In genomic region chr2:120673205-120673550, GRCh38 we compare ENCODE assay signal across 32 cellular contexts.
"Had no signal": no experiment of that assay in that cellular context is flagged by ENCODE, and none has a peak within 500 bp of the region (broad histone marks: within the 10 kb centered on the region; RNA-seq: fewer than 3 reads in every experiment).

No MANE protein-coding gene starts in this region.

- H3K36me3 ChIP-seq: adrenal gland, colonic mucosa, esophagus muscularis mucosa, gastrocnemius medialis had no signal

- H3K27ac Mint-ChIP-seq: activated CD4-positive, alpha-beta memory T cell treated with anti-CD3 and anti-CD28 coated beads for 36 hours; activated CD4-positive, alpha-beta T cell treated with anti-CD3 and anti-CD28 coated beads for 36 hours; activated CD4-positive, alpha-beta T cell treated with anti-CD3 and anti-CD28 coated beads, Interleukin-2, amount 10 ng/mL, durations not matched to agents 24 days and 14 days; activated CD8-positive, alpha-beta memory T cell treated with anti-CD3 and anti-CD28 coated beads, Interleukin-2, amount 10 ng/mL, durations not matched to agents 7 days and 5 days; activated CD8-positive, alpha-beta T cell treated with anti-CD3 and anti-CD28 coated beads, Interleukin-2, amount 10 ng/mL, durations not matched to agents 7 days and 5 days; activated naive CD4-positive, alpha-beta T cell treated with anti-CD3 and anti-CD28 coated beads for 36 hours; activated naive CD4-positive, alpha-beta T cell treated with anti-CD3 and anti-CD28 coated beads, Interleukin-2, amount 50 U/mL, for 24 hours; activated naive CD8-positive, alpha-beta T cell treated with anti-CD3 and anti-CD28 coated beads for 36 hours; activated naive CD8-positive, alpha-beta T cell treated with anti-CD3 and anti-CD28 coated beads, Interleukin-2, amount 50 U/mL, for 24 hours; activated T-helper 1 cell treated with anti-CD3 and anti-CD28 coated beads, Interleukin-12 subunit alpha, Interleukin-12 subunit beta, Interleukin-2, Interleukin-4 antibody, amounts not matched to agents 30 ng/mL and 10 ng/mL and 1 ng/mL, durations not matched to agents 14 hours and 24 hours and 36 hours; activated T-helper 2 cell treated with anti-CD3 and anti-CD28 coated beads, Interferon-gamma antibody, Interleukin-2, Interleukin-4, amounts not matched to agents 10 μg/mL and 5 μg/mL and 100 μg/mL, durations not matched to agents 14 hours and 24 hours and 36 hours; dendritic cell treated with granulocyte-macrophage colony-stimulating factor and Interleukin-4, amounts not matched to agents 40 ng/mL and 50 ng/mL, for 4 days; effector memory CD8-positive, alpha-beta T cell had no signal

- H3K27me3 ChIP-seq: body of pancreas, colonic mucosa had no signal

- H3K4me1 Mint-ChIP-seq: activated CD4-positive, alpha-beta T cell treated with anti-CD3 and anti-CD28 coated beads for 36 hours; activated CD8-positive, alpha-beta memory T cell treated with anti-CD3 and anti-CD28 coated beads, Interleukin-2, amount 10 ng/mL, durations not matched to agents 7 days and 5 days; activated naive CD4-positive, alpha-beta T cell treated with anti-CD3 and anti-CD28 coated beads, Interleukin-2, amount 50 U/mL, for 24 hours; activated naive CD8-positive, alpha-beta T cell treated with anti-CD3 and anti-CD28 coated beads, Interleukin-2, amount 50 U/mL, for 24 hours had no signal

- H3K9me3 ChIP-seq: adrenal gland, body of pancreas, colonic mucosa, esophagus muscularis mucosa, gastrocnemius medialis had no signal

- ATAC-seq: activated CD4-positive, alpha-beta T cell treated with anti-CD3 and anti-CD28 coated beads for 36 hours; activated CD8-positive, alpha-beta memory T cell treated with anti-CD3 and anti-CD28 coated beads, Interleukin-2, amount 10 ng/mL, durations not matched to agents 7 days and 5 days; activated CD8-positive, alpha-beta T cell treated with anti-CD3 and anti-CD28 coated beads, Interleukin-2, amount 10 ng/mL, durations not matched to agents 7 days and 5 days; activated naive CD8-positive, alpha-beta T cell treated with anti-CD3 and anti-CD28 coated beads, Interleukin-2, amount 50 U/mL, for 24 hours; body of pancreas; effector memory CD8-positive, alpha-beta T cell; foreskin keratinocyte; gastrocnemius medialis had no signal

- DNase-seq: activated CD4-positive, alpha-beta memory T cell treated with anti-CD3 and anti-CD28 coated beads for 36 hours; activated CD4-positive, alpha-beta T cell treated with anti-CD3 and anti-CD28 coated beads for 36 hours; activated CD4-positive, alpha-beta T cell treated with anti-CD3 and anti-CD28 coated beads, Interleukin-2, amount 10 ng/mL, durations not matched to agents 24 days and 14 days; activated CD4-positive, CD25-positive, alpha-beta regulatory T cell; activated CD4-positive, CD25-positive, alpha-beta regulatory T cell treated with anti-CD3 and anti-CD28 coated beads, Interleukin-2, amount 50 U/mL, for 72 hours; activated CD8-positive, alpha-beta memory T cell treated with anti-CD3 and anti-CD28 coated beads, Interleukin-2, amount 10 ng/mL, durations not matched to agents 7 days and 5 days; activated CD8-positive, alpha-beta memory T cell treated with anti-CD3 and anti-CD28 coated beads, Interleukin-2, amount 50 U/mL, for 4 hours; activated CD8-positive, alpha-beta T cell treated with anti-CD3 and anti-CD28 coated beads, Interleukin-2, amount 10 ng/mL, durations not matched to agents 7 days and 5 days; activated effector memory CD4-positive, alpha-beta T cell treated with anti-CD3 and anti-CD28 coated beads, Interleukin-2, amount 50 U/mL, for 16 hours; activated naive CD4-positive, alpha-beta T cell treated with anti-CD3 and anti-CD28 coated beads for 36 hours; activated naive CD8-positive, alpha-beta T cell treated with anti-CD3 and anti-CD28 coated beads for 36 hours; activated naive CD8-positive, alpha-beta T cell treated with anti-CD3 and anti-CD28 coated beads, Interleukin-2, amount 50 U/mL, for 24 hours; activated T-cell treated with anti-CD3 and anti-CD28 coated beads, Interleukin-2, amount 50 U/mL, for 1 hour; activated T-cell treated with anti-CD3 and anti-CD28 coated beads, Interleukin-2, amount 50 U/mL, for 48 hours; adrenal gland; amygdala; aorta; body of pancreas; central memory CD4-positive, alpha-beta T cell; cerebellar nuclear complex; colonic mucosa; effector memory CD8-positive, alpha-beta T cell; erythroblast; foreskin keratinocyte; gastrocnemius medialis; T-helper 2 cell had no signal

- H3K4me1 ChIP-seq: adrenal gland, colonic mucosa, foreskin keratinocyte, gastrocnemius medialis had no signal

- H3K4me3 ChIP-seq: adrenal gland, body of pancreas, colonic mucosa, dorsolateral prefrontal cortex, esophagus muscularis mucosa, gastrocnemius medialis had no signal

- H3K4me3 Mint-ChIP-seq: activated CD4-positive, alpha-beta memory T cell treated with anti-CD3 and anti-CD28 coated beads for 36 hours; activated CD4-positive, alpha-beta T cell treated with anti-CD3 and anti-CD28 coated beads for 36 hours; activated CD4-positive, alpha-beta T cell treated with anti-CD3 and anti-CD28 coated beads, Interleukin-2, amount 10 ng/mL, durations not matched to agents 24 days and 14 days; activated CD8-positive, alpha-beta memory T cell treated with anti-CD3 and anti-CD28 coated beads, Interleukin-2, amount 10 ng/mL, durations not matched to agents 7 days and 5 days; activated CD8-positive, alpha-beta T cell treated with anti-CD3 and anti-CD28 coated beads, Interleukin-2, amount 10 ng/mL, durations not matched to agents 7 days and 5 days; activated naive CD4-positive, alpha-beta T cell treated with anti-CD3 and anti-CD28 coated beads for 36 hours; activated naive CD4-positive, alpha-beta T cell treated with anti-CD3 and anti-CD28 coated beads, Interleukin-2, amount 50 U/mL, for 24 hours; activated naive CD8-positive, alpha-beta T cell treated with anti-CD3 and anti-CD28 coated beads for 36 hours; activated naive CD8-positive, alpha-beta T cell treated with anti-CD3 and anti-CD28 coated beads, Interleukin-2, amount 50 U/mL, for 24 hours; activated T-helper 1 cell treated with anti-CD3 and anti-CD28 coated beads, Interleukin-12 subunit alpha, Interleukin-12 subunit beta, Interleukin-2, Interleukin-4 antibody, amounts not matched to agents 30 ng/mL and 10 ng/mL and 1 ng/mL, durations not matched to agents 14 hours and 24 hours and 36 hours; dendritic cell treated with granulocyte-macrophage colony-stimulating factor and Interleukin-4, amounts not matched to agents 40 ng/mL and 50 ng/mL, for 4 days; effector memory CD8-positive, alpha-beta T cell had no signal

- H3K9me3 Mint-ChIP-seq: activated CD4-positive, alpha-beta memory T cell treated with anti-CD3 and anti-CD28 coated beads for 36 hours; activated CD4-positive, alpha-beta T cell treated with anti-CD3 and anti-CD28 coated beads, Interleukin-2, amount 10 ng/mL, durations not matched to agents 24 days and 14 days; activated naive CD4-positive, alpha-beta T cell treated with anti-CD3 and anti-CD28 coated beads for 36 hours; activated naive CD4-positive, alpha-beta T cell treated with anti-CD3 and anti-CD28 coated beads, Interleukin-2, amount 50 U/mL, for 24 hours; activated naive CD8-positive, alpha-beta T cell treated with anti-CD3 and anti-CD28 coated beads for 36 hours; activated naive CD8-positive, alpha-beta T cell treated with anti-CD3 and anti-CD28 coated beads, Interleukin-2, amount 50 U/mL, for 24 hours; activated T-helper 1 cell treated with anti-CD3 and anti-CD28 coated beads, Interleukin-12 subunit alpha, Interleukin-12 subunit beta, Interleukin-2, Interleukin-4 antibody, amounts not matched to agents 30 ng/mL and 10 ng/mL and 1 ng/mL, durations not matched to agents 14 hours and 24 hours and 36 hours; activated T-helper 2 cell treated with anti-CD3 and anti-CD28 coated beads, Interferon-gamma antibody, Interleukin-2, Interleukin-4, amounts not matched to agents 10 μg/mL and 5 μg/mL and 100 μg/mL, durations not matched to agents 14 hours and 24 hours and 36 hours; dendritic cell treated with granulocyte-macrophage colony-stimulating factor and Interleukin-4, amounts not matched to agents 40 ng/mL and 50 ng/mL, for 4 days; effector memory CD8-positive, alpha-beta T cell had no signal

- H3K27ac ChIP-seq: adrenal gland, body of pancreas, colonic mucosa, dorsolateral prefrontal cortex, esophagus muscularis mucosa, foreskin keratinocyte, gastrocnemius medialis had no signal
